In the genomic region with DNA sequence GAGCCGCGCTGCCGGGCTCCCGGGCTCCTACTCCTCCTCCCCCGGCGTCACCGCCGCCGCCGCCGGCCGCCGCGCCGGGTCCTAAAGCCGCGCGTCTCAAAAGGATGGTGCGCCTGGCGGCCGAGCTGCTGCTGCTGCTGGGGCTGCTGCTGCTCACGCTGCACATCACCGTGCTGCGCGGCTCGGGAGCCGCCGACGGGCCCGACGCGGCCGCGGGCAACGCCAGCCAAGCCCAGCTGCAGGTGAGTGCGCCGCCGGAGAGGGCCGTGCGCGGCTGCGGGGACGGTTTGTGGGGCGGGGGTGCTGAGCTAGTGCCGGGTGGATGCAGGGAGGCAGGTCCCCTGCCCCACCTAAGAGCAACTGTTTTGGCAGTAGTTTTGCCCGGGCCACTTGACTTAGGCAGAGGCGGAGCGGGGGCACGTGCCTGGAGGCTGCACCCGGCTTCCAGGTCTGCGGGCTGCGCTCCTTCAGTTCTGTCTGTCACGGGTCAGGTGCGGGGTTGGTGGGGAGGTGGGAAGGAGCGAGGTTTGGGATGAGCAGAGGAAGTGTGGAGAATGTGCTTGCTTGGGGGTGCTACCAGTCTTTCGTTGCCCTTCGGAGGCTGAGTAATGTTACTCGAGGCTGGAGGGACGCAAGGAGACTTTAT, we compare ENCODE assay signal across 8 cellular contexts. TPM values are rescaled to one million over a fixed set of nuclear protein-coding genes. Genes with fewer than 3 reads are reported as not detected.
DNase-seq lines count a peak whose midpoint lies in the region; ATAC-seq, FAIRE-seq and TF ChIP-seq lines count a peak whose summit lies in the region.

No MANE protein-coding gene starts in this region.

- no peak for TF ChIP-seq POLR2A in tibial nerve (IDR thresholded peaks at IDR 0.05)

- no peaks in the 10 kb centered on the region for H3K79me2 ChIP-seq in PC-9 (ENCODE audit: low read depth)

- H3K4me3 ChIP-seq in BJ (ENCODE audit: low read depth, low read length) (peak overlapping the region; percentile 36), PC-9 (peak overlapping the region; percentile 69), tibial nerve (peak overlapping the region in 3 of 4 donors; percentile 27 to 68 (median 43))

- H3K9me3 ChIP-seq in PC-9 (ENCODE audit: insufficient read depth, low read depth) (no peaks in the 10 kb centered on the region), tibial nerve (no peaks in the 10 kb centered on the region)

- no peak for TF ChIP-seq EP300 in tibial nerve (IDR thresholded peaks at IDR 0.05)

- peak overlapping the region; percentile 50 for H2AFZ ChIP-seq in PC-9

- FAIRE-seq in GM19239 (lab: Jason Lieb, UNC), result no peak
- no peak for FAIRE-seq in frontal cortex (lab: Jason Lieb, UNC)

- ATAC-seq in HG03354 (IDR thresholded peaks at IDR 0.05; ENCODE audit: poor library complexity, severe bottlenecking, unreplicated experiment) (peak; percentile 86), omental fat pad (ENCODE audit: low FRiP score) (peak; percentile 58)

- H3K36me3 ChIP-seq in BJ (ENCODE audit: control insufficient read depth, insufficient read depth, low read length) (no peaks in the 10 kb centered on the region), PC-9 (ENCODE audit: low read depth) (no peaks in the 10 kb centered on the region), tibial nerve (no peaks in the 10 kb centered on the region)

- POLR2A ChIA-PET in BJ (lab: Charles Lee) (no interaction called here), PC-9 (lab: Charles Lee; ENCODE audit: unreplicated experiment) (no interaction called here)

- CTCF ChIA-PET in BJ (lab: Yijun Ruan, JAX), result interaction anchor here (0.6 to 1.3 kb wide), 3 partner anchors 40 to 81 kb away, joined by 3 to 5 read pairs (median 4); no protein-coding TSS in a partner anchor
- CTCF ChIA-PET in PC-9 (lab: Charles Lee), result interaction anchor here (0.6 kb wide), 1 partner anchor 292 kb away, joined by 5 read pairs; no protein-coding TSS in a partner anchor

- no peaks in the 10 kb centered on the region for H4K20me1 ChIP-seq in PC-9 (ENCODE audit: insufficient read depth)

- no peaks in the 10 kb centered on the region for H3F3A ChIP-seq in PC-9 (ENCODE audit: insufficient read depth, low read depth)

- H3K4me1 ChIP-seq in PC-9 (replicated peaks; ENCODE audit: insufficient read depth) (no peaks in the 10 kb centered on the region), tibial nerve (peaks cover 0 to 29% (median 14%) of the 10 kb centered on the region in 4 donors)

- H3K27me3 ChIP-seq in BJ (ENCODE audit: control insufficient read depth, insufficient read depth, low read length), result peaks cover 32% of the 10 kb centered on the region
- H3K27me3 ChIP-seq in PC-9 (ENCODE audit: insufficient read depth, low read depth), result peaks cover 8% of the 10 kb centered on the region; the same call in 1 of the 2 replicates
- peaks cover 0 to 51% of the 10 kb centered on the region in 2 donors for H3K27me3 ChIP-seq in tibial nerve

- H3K27ac ChIP-seq in PC-9 (no peak overlapping the region), tibial nerve (peak overlapping the region in 1 of 4 donors; percentile 38)

- H3K9me2 ChIP-seq in PC-9 (ENCODE audit: insufficient read depth), result no peaks in the 10 kb centered on the region

- peak overlapping the region; percentile 89 for H3K4me2 ChIP-seq in PC-9

- DNase-seq in BJ (ENCODE audit: low read depth) (no peak), GM19239 (ENCODE audit: insufficient read length, low spot score) (peak; percentile 61), PC-9 (peak; percentile 43 to 64), frontal cortex (ENCODE audit: low spot score in 2 of 2) (peak; percentile 62 to 64), omental fat pad (ENCODE audit: low spot score) (no peak), tibial nerve (ENCODE audit: low spot score in 2 of 2) (no peak)
- peak; percentile 61 for DNase-seq in activated effector memory CD4-positive, alpha-beta T cell treated with Interleukin-2 at 50 U/mL for 16 hours

- intact Hi-C loops in PC-9 (cut with micrococcal nuclease; ENCODE audit: unreplicated experiment), result no loop called here

- BruUV-seq in PC-9 (replicated peaks; lab: Mats Ljungman, UMichigan), result no TSS peak

- TF ChIP-seq CTCF in BJ (IDR thresholded peaks at IDR 0.05; ENCODE audit: insufficient read depth, low read depth, low read length) (0 out of 2 replicates have a peak, but pooled peaks have one; percentile 7), PC-9 (conservative IDR thresholded peaks at IDR 0.05) (no peak; the same call in 1 of the 2 replicates), omental fat pad (IDR thresholded peaks at IDR 0.05) (no peak), tibial nerve (IDR thresholded peaks at IDR 0.05) (no peak)

- 3 to 8% methylated on average over 21 to 36 of the region's 59 CpGs for WGBS in tibial nerve, 2 donors

RNA-seq across cellular contexts. Expression of a gene that starts 0.7 kb away (rescaled TPM):
- polyA plus RNA-seq in BJ (2011; rRNA removed), result 0.12 and 0.25 TPM in 2 replicates
- 0.24 and 0.36 TPM in 2 replicates for polyA minus RNA-seq in BJ (2011; rRNA and poly(A)+ RNA removed)
- total RNA-seq in PC-9 (2021) (not detected in 2 replicates), frontal cortex (1.6 TPM), omental fat pad (1 to 10 TPM; 1.6 to 7.9 (median 4.3) TPM), tibial nerve (10 to 100 TPM; 19.3 to 47.3 (median 24.7) TPM)

Comparison
In these comparisons a context has a peak if more than half of its experiments do, and no peak if none do; other contexts are left out.
1. DNase-seq: peak in GM19239 (single experiment), PC-9 (2 of 2), activated effector memory CD4-positive, alpha-beta T cell treated with Interleukin-2 at 50 U/mL for 16 hours (single experiment) and frontal cortex (2 of 2); none in BJ (single experiment), omental fat pad (single experiment) and tibial nerve (0 of 2).
2. Peak in every context shown above with its lines, with median percentiles within 50 percentile points of each other: H3K4me3 ChIP-seq.